ENCODE assay signal across 12 cellular contexts in the genomic region with DNA sequence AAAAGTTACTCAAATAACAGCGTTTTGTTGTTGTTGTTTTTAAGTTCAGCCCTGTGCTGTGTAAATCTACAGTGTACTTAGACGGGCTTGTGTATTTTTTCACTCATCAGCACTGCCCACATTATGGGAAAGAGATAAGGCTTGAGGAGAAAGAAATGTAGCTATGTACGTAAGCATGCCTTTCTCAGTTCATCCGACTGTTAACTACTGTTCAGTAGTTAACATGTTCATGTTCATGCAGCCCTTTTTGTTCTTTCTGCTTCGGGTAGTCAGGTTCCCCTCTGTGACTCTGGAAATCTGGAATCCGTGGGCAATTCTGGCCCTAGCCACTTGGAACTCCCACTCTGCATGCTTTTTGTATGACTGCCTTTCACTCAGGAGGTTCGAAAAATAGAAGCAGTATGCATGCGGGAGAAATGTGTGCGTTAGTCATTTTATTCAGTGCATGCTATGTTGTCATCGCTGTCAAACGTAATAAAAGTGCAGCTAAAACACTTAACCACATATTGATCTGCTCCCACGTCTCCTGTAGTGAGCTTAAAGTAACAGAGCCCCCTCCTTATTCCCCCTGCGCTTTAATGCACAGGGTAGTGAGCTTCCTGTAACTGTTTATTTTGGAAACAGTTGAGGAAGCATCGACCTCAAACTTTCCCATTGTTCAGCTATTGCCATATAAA.
DNase-seq lines count a peak whose midpoint lies in the region; ATAC-seq and TF ChIP-seq lines count a peak whose summit lies in the region.
"Had no signal": no experiment of that assay in that cellular context is flagged by ENCODE, and none has a peak within 500 bp of the region (broad histone marks: within the 10 kb centered on the region; RNA-seq: fewer than 3 reads in every experiment).

No MANE protein-coding gene starts in this region.

- peak overlapping the region; percentile 56 for H3K4me3 ChIP-seq in coronary artery
- no peak overlapping the region for H3K4me3 ChIP-seq in endodermal cell (ENCODE audit: low read length)

- H3K4me3 Mint-ChIP-seq in endodermal cell = no peak overlapping the region
- H3K4me3 Mint-ChIP-seq in activated CD4-positive, alpha-beta memory T cell treated with anti-CD3 and anti-CD28 coated beads, Interleukin-2, amount 10 ng/mL, durations not matched to agents 7 days and 5 days = no peak overlapping the region
- H3K4me3 Mint-ChIP-seq: activated CD8-positive, alpha-beta memory T cell treated with anti-CD3 and anti-CD28 coated beads, Interleukin-2, amount 10 ng/mL, durations not matched to agents 7 days and 5 days; dendritic cell treated with granulocyte-macrophage colony-stimulating factor and Interleukin-4, amounts not matched to agents 40 ng/mL and 50 ng/mL, for 4 days had no signal

- 87 to 92% methylated on average over 14 of the region's 14 CpGs for WGBS in endodermal cell (ENCODE audit: insufficient coverage in 1 of 2, insufficient read length in 1 of 2), 2 experiments

- H3K4me1 ChIP-seq in endodermal cell (ENCODE audit: control insufficient read depth, insufficient read depth, low read length) = peaks cover 15% of the 10 kb centered on the region

- ATAC-seq in Right ventricle myocardium inferior = peak; percentile 30
- ATAC-seq: activated CD8-positive, alpha-beta memory T cell treated with anti-CD3 and anti-CD28 coated beads, Interleukin-2, amount 10 ng/mL, durations not matched to agents 7 days and 5 days; left lobe of liver had no signal

- H3K4me1 Mint-ChIP-seq in endodermal cell = peaks cover 33% of the 10 kb centered on the region
- no peaks in the 10 kb centered on the region for H3K4me1 Mint-ChIP-seq in activated CD4-positive, alpha-beta memory T cell treated with anti-CD3 and anti-CD28 coated beads, Interleukin-2, amount 10 ng/mL, durations not matched to agents 7 days and 5 days
- H3K4me1 Mint-ChIP-seq: activated CD8-positive, alpha-beta memory T cell treated with anti-CD3 and anti-CD28 coated beads, Interleukin-2, amount 10 ng/mL, durations not matched to agents 7 days and 5 days had no signal

- CTCF ChIA-PET in activated CD4-positive, alpha-beta memory T cell treated with anti-CD3 and anti-CD28 coated beads, Interleukin-2, amount 10 ng/mL, durations not matched to agents 7 days and 5 days (lab: Charles Lee) = no interaction called here

- H3K27me3 Mint-ChIP-seq in endodermal cell (ENCODE audit: insufficient read depth) = peaks cover 55% of the 10 kb centered on the region
- peaks cover 2% of the 10 kb centered on the region for H3K27me3 Mint-ChIP-seq in activated CD4-positive, alpha-beta memory T cell treated with anti-CD3 and anti-CD28 coated beads, Interleukin-2, amount 10 ng/mL, durations not matched to agents 7 days and 5 days

- no peak overlapping the region for H3K9ac ChIP-seq in endodermal cell (ENCODE audit: extremely low read depth, low read length, poor library complexity, severe bottlenecking)

- H3K36me3 ChIP-seq in endodermal cell (ENCODE audit: control insufficient read depth, insufficient read depth, low read length) = no peaks in the 10 kb centered on the region

- H3K9me3 ChIP-seq in endodermal cell (ENCODE audit: control insufficient read depth, low read length) = no peaks in the 10 kb centered on the region

- H3K27ac Mint-ChIP-seq in endodermal cell = no peak overlapping the region
- H3K27ac Mint-ChIP-seq in activated CD4-positive, alpha-beta memory T cell treated with anti-CD3 and anti-CD28 coated beads, Interleukin-2, amount 10 ng/mL, durations not matched to agents 7 days and 5 days = no peak overlapping the region
- H3K27ac Mint-ChIP-seq: activated CD8-positive, alpha-beta memory T cell treated with anti-CD3 and anti-CD28 coated beads, Interleukin-2, amount 10 ng/mL, durations not matched to agents 7 days and 5 days; dendritic cell treated with granulocyte-macrophage colony-stimulating factor and Interleukin-4, amounts not matched to agents 40 ng/mL and 50 ng/mL, for 4 days had no signal

- intact Hi-C loops in Right ventricle myocardium inferior (cut with DNase I) (no loop called here), cardiac septum (cut with DNase I) (no loop called here)

- DNase-seq in Right ventricle myocardium inferior (ENCODE audit: missing footprints) (no peak), cardiac septum (ENCODE audit: low spot score) (no peak), coronary artery (ENCODE audit: low spot score) (no peak), myocyte (ENCODE audit: low read depth) (peak; percentile 67), endodermal cell (no peak), NCI-H1930 (lab: John Stamatoyannopoulos, UW) (no peak), NAMALWA (ENCODE audit: low spot score) (no peak)
- DNase-seq in activated CD4-positive, alpha-beta memory T cell treated with anti-CD3 and anti-CD28 coated beads, Interleukin-2, amount 10 ng/mL, durations not matched to agents 7 days and 5 days = no peak
- DNase-seq: activated CD8-positive, alpha-beta memory T cell treated with anti-CD3 and anti-CD28 coated beads, Interleukin-2, amount 10 ng/mL, durations not matched to agents 7 days and 5 days; NCI-H2081 had no signal

- H3K27me3 ChIP-seq in endodermal cell (ENCODE audit: control insufficient read depth, insufficient read depth, low read length, poor library complexity, severe bottlenecking) = no peaks in the 10 kb centered on the region

- no peaks in the 10 kb centered on the region for H3K36me3 Mint-ChIP-seq in endodermal cell (ENCODE audit: low read depth)
- no peaks in the 10 kb centered on the region for H3K36me3 Mint-ChIP-seq in activated CD4-positive, alpha-beta memory T cell treated with anti-CD3 and anti-CD28 coated beads, Interleukin-2, amount 10 ng/mL, durations not matched to agents 7 days and 5 days (ENCODE audit: low read depth)
- H3K36me3 Mint-ChIP-seq: activated CD8-positive, alpha-beta memory T cell treated with anti-CD3 and anti-CD28 coated beads, Interleukin-2, amount 10 ng/mL, durations not matched to agents 7 days and 5 days had no signal

- H3K27ac ChIP-seq in coronary artery = peak overlapping the region; percentile 39 to 65
- no peak overlapping the region for H3K27ac ChIP-seq in endodermal cell (ENCODE audit: low read depth, low read length)

- TF ChIP-seq CTCF in coronary artery (IDR thresholded peaks at IDR 0.05) (no peak), endodermal cell (conservative IDR thresholded peaks at IDR 0.05) (no peak)

- POLR2A ChIA-PET in activated CD4-positive, alpha-beta memory T cell treated with anti-CD3 and anti-CD28 coated beads, Interleukin-2, amount 10 ng/mL, durations not matched to agents 7 days and 5 days (lab: Charles Lee) = no interaction called here

- H3K9me3 Mint-ChIP-seq in endodermal cell = no peaks in the 10 kb centered on the region
- H3K9me3 Mint-ChIP-seq in activated CD4-positive, alpha-beta memory T cell treated with anti-CD3 and anti-CD28 coated beads, Interleukin-2, amount 10 ng/mL, durations not matched to agents 7 days and 5 days = no peaks in the 10 kb centered on the region
- H3K9me3 Mint-ChIP-seq: dendritic cell treated with granulocyte-macrophage colony-stimulating factor and Interleukin-4, amounts not matched to agents 40 ng/mL and 50 ng/mL, for 4 days had no signal
